ENCODE assay signal across 8 cellular contexts in the genomic region with DNA sequence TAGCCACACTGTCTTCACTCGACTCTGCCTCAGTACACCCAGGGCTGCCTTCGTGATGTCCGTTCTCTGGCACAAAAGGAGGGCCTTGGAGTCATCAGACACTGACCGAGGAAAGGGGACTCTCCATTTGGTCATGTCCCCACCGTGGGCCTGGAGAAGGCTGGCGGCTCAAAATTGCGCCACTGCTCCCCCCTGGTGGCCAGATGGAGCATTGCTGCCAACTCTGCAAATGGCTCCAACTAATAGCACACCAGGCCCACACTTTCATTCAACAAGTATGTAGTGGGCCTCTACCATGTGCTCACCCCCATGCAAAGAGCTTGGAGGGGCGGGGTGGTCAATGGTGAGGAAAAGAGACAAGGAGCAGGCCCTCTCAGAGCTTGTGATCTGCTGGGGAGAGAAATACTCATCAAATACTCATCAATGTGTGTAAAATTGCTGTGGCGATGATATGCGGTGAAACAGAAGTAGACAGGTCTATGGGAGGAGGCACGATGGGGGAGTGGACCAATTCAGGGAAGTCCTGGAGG. TPM values are rescaled to one million over a fixed set of nuclear protein-coding genes. Genes with fewer than 3 reads are reported as not detected.
DNase-seq lines count a peak whose midpoint lies in the region; ATAC-seq and TF ChIP-seq lines count a peak whose summit lies in the region.

No MANE protein-coding gene starts in this region.

- no peak for TF ChIP-seq POLR2A in NB4 (IDR thresholded peaks at IDR 0.05; ENCODE audit: extremely low read depth, insufficient read length)

- ATAC-seq in activated B cell treated with CpG ODN at 0.5 μM for 24 hours (ENCODE audit: low read depth), result peak; percentile 76
- ATAC-seq in HG03460 (IDR thresholded peaks at IDR 0.05; ENCODE audit: unreplicated experiment), result no peak

- peak; percentile 16 for DNase-seq in NCI-H2029 (lab: John Stamatoyannopoulos, UW)
- no peak for DNase-seq in NCI-H2029 treated with DMSO at 0.1 percent for 48 hours (lab: John Stamatoyannopoulos, UW)
- peak; percentile 77 for DNase-seq in NB4 (ENCODE audit: low read depth)
- DNase-seq in activated B cell treated with CpG ODN at 0.5 μM for 24 hours, result peak; percentile 69
- peak; percentile 67 to 71 for DNase-seq in cardiac fibroblast (ENCODE audit: low read depth in 2 of 2)
- peak; percentile 51 for DNase-seq in kidney glomerular epithelial cell (lab: John Stamatoyannopoulos, UW)
- DNase-seq in stimulated activated CD4-positive, alpha-beta T cell treated with anti-CD3 and anti-CD28 coated beads, Interleukin-4, amount 100 ng/mL, for 1 hour, result peak; percentile 75

- no peaks in the 10 kb centered on the region for H3K9me3 Mint-ChIP-seq in activated B cell treated with CpG ODN at 0.5 μM for 24 hours

- no peak overlapping the region for H3K4me3 Mint-ChIP-seq in activated B cell treated with CpG ODN at 0.5 μM for 24 hours

- POLR2A ChIA-PET in activated B cell treated with CpG ODN at 0.5 μM for 24 hours (lab: Charles Lee), result no interaction called here

- no peak overlapping the region for H3K27ac Mint-ChIP-seq in activated B cell treated with CpG ODN at 0.5 μM for 24 hours

- peaks cover 25% of the 10 kb centered on the region for H3K4me1 Mint-ChIP-seq in activated B cell treated with CpG ODN at 0.5 μM for 24 hours

- peak; percentile 90 for TF ChIP-seq CTCF in NB4 (IDR thresholded peaks at IDR 0.05; ENCODE audit: low read depth, low read length)
- TF ChIP-seq CTCF in activated B cell treated with CpG ODN at 0.5 μM for 24 hours (IDR thresholded peaks at IDR 0.05), result no peak
- TF ChIP-seq CTCF in cardiac fibroblast (IDR thresholded peaks at IDR 0.05; ENCODE audit: low read depth, low read length), result peak; percentile 98

- H3K4me3 ChIP-seq in NB4 (ENCODE audit: low read depth, low read length) (no peak overlapping the region), cardiac fibroblast (replicated peaks in 1 of 2; ENCODE audit: low read depth in 2 of 2, low read length in 2 of 2) (no peak overlapping the region)

- CTCF ChIA-PET in activated B cell treated with CpG ODN at 0.5 μM for 24 hours (lab: Charles Lee), result interaction anchor here (0.9 to 8.1 kb wide), 7 partner anchors 8 to 208 kb away, joined by 3 to 95 read pairs (median 8); no protein-coding TSS in a partner anchor

- peaks cover 11% of the 10 kb centered on the region for H3K27me3 Mint-ChIP-seq in activated B cell treated with CpG ODN at 0.5 μM for 24 hours

- H3K36me3 Mint-ChIP-seq in activated B cell treated with CpG ODN at 0.5 μM for 24 hours (ENCODE audit: low read depth), result no peaks in the 10 kb centered on the region

- intact Hi-C loops in activated B cell treated with CpG ODN at 0.5 μM for 24 hours (cut with micrococcal nuclease), result loop anchor here (5.0 kb wide), 1 partner anchor 298 kb away; a partner anchor contains a TSS

RNA-seq across cellular contexts. Expression of a gene that starts 5.2 kb away (rescaled TPM):
- not detected in 2 replicates for total RNA-seq in activated B cell treated with CpG ODN at 0.5 μM for 24 hours

RNA-seq across cellular contexts. Expression of a gene that starts 7.9 kb away (rescaled TPM):
- 4.6 and 5.5 TPM in 2 replicates for total RNA-seq in activated B cell treated with CpG ODN at 0.5 μM for 24 hours

RNA-seq across cellular contexts. Expression of a gene that starts 28.5 kb away (rescaled TPM):
- not detected in 2 replicates for total RNA-seq in activated B cell treated with CpG ODN at 0.5 μM for 24 hours

RNA-seq across cellular contexts. Expression of a gene that starts 58.1 kb away (rescaled TPM):
- not detected in 2 replicates for total RNA-seq in activated B cell treated with CpG ODN at 0.5 μM for 24 hours

RNA-seq across cellular contexts. Expression of a gene that starts 59.1 kb away (rescaled TPM):
- total RNA-seq in activated B cell treated with CpG ODN at 0.5 μM for 24 hours, result not detected in 2 replicates
